12 cellular contexts compared by ENCODE assay signal in genomic region chr5:151208481-151208914, GRCh38. TPM values are rescaled to one million over a fixed set of nuclear protein-coding genes. Genes with fewer than 3 reads are reported as not detected.
A peak's percentile ranks its signal among the peaks of the same experiment; 100 is the strongest.
DNase-seq lines count a peak whose midpoint lies in the region; ATAC-seq and TF ChIP-seq lines count a peak whose summit lies in the region.
"Had no signal": no experiment of that assay in that cellular context is flagged by ENCODE, and none has a peak within 500 bp of the region (broad histone marks: within the 10 kb centered on the region; RNA-seq: fewer than 3 reads in every experiment).

No MANE protein-coding gene starts in this region.

- no peaks in the 10 kb centered on the region for H3K4me1 ChIP-seq in mammary epithelial cell (ENCODE audit: insufficient read depth, low read length)
- peaks cover 60 to 61% of the 10 kb centered on the region in 2 experiments for H3K4me1 ChIP-seq in neutrophil (ENCODE audit: control insufficient read depth in 1 of 2, insufficient read depth in 1 of 2, low read depth in 1 of 2, low read length in 1 of 2)
- peaks cover 33% of the 10 kb centered on the region for H3K4me1 ChIP-seq in vagina

- no peak for TF ChIP-seq CTCF in MCF 10A (IDR thresholded peaks at IDR 0.05; ENCODE audit: unreplicated experiment)
- TF ChIP-seq CTCF in mammary epithelial cell (conservative IDR thresholded peaks at IDR 0.05 in 1 of 2, IDR thresholded peaks at IDR 0.05 in 1 of 2; ENCODE audit: extremely low read depth in 1 of 2, insufficient read depth in 1 of 2, low read depth in 1 of 2, low read length in 2 of 2): no peak
- TF ChIP-seq CTCF in neutrophil (IDR thresholded peaks at IDR 0.05): no peak
- TF ChIP-seq CTCF in vagina (IDR thresholded peaks at IDR 0.05): no peak

- CTCF ChIA-PET in MCF 10A (lab: Yijun Ruan, JAX): interaction anchor here (0.6 to 1.5 kb wide), 9 partner anchors 13 to 1378 kb away, joined by 3 to 5 read pairs (median 4); no protein-coding TSS in a partner anchor
- CTCF ChIA-PET in mammary epithelial cell (lab: Charles Lee; ENCODE audit: low non-redundant PET): no interaction called here

- BruUV-seq in MCF 10A (replicated peaks; lab: Mats Ljungman, UMichigan): no TSS peak
- no TSS peak for BruUV-seq in mammary epithelial cell (replicated peaks; lab: Mats Ljungman, UMichigan)

- H3K27me3 ChIP-seq in mammary epithelial cell (ENCODE audit: insufficient read depth, low read length): no peaks in the 10 kb centered on the region
- H3K27me3 ChIP-seq in neutrophil: no peaks in the 10 kb centered on the region
- no peaks in the 10 kb centered on the region for H3K27me3 ChIP-seq in vagina

- no peak overlapping the region for H3K4me3 Mint-ChIP-seq in MCF 10A (ENCODE audit: unreplicated experiment)

- dilution Hi-C loops in mammary epithelial cell (cut with HindIII; ENCODE audit: low sequenced_read_pairs): no loop called here

- no peak overlapping the region for H2AFZ ChIP-seq in mammary epithelial cell (ENCODE audit: low read depth, low read length)

- no peak for DNase-seq in MCF 10A (ENCODE audit: unreplicated experiment)
- DNase-seq in mammary epithelial cell: no peak
- peak; percentile 29 to 39 for DNase-seq in erythroblast (lab: John Stamatoyannopoulos, UW)
- no peak for DNase-seq in vagina (ENCODE audit: extremely low spot score in 2 of 2)
- no peak for DNase-seq in NCI-H1105 treated with DMSO at 0.1 percent for 48 hours (lab: John Stamatoyannopoulos, UW)
- DNase-seq: activated gamma-delta T cell treated with Interleukin-2 at 50 U/mL for 16 hours; NCI-H187 treated with DMSO at 0.1 percent for 48 hours; stimulated activated CD4-positive, alpha-beta T cell treated with anti-CD3 and anti-CD28 coated beads, Interleukin-2, amount 100 ng/mL, for 48 hours had no signal

- H3K79me2 ChIP-seq in mammary epithelial cell (ENCODE audit: insufficient read depth, low read length): no peaks in the 10 kb centered on the region

- H3K9me3 ChIP-seq in mammary epithelial cell (replicated peaks; ENCODE audit: insufficient read depth, low read length) (no peaks in the 10 kb centered on the region), neutrophil (no peaks in the 10 kb centered on the region), vagina (no peaks in the 10 kb centered on the region)

- WGBS in mammary epithelial cell (ENCODE audit: low coverage, missing lambda C conversion rate): 58% methylated on average over 5 of the region's 5 CpGs

- no peaks in the 10 kb centered on the region for H3K36me3 Mint-ChIP-seq in MCF 10A (ENCODE audit: insufficient read depth, unreplicated experiment)

- in situ Hi-C loops in mammary epithelial cell (cut with MboI; ENCODE audit: low sequenced_read_pairs in 2 of 2): no loop called here

- POLR2A ChIA-PET in MCF 10A (lab: Yijun Ruan, JAX): interaction anchor here (1.0 to 1.6 kb wide), 3 partner anchors 13 to 17 kb away, joined by 3 to 6 read pairs (median 4); partner anchors contain the start of gene CCDC69

- intact Hi-C loops in MCF 10A (cut with micrococcal nuclease): no loop called here
- intact Hi-C loops in mammary epithelial cell (cut with micrococcal nuclease): no loop called here
- intact Hi-C loops in vagina (cut with DNase I): no loop called here

- H3K4me3 ChIP-seq in mammary epithelial cell (replicated peaks in 1 of 3; ENCODE audit: insufficient read depth in 1 of 3, low read depth in 2 of 3, low read length in 3 of 3) (no peak overlapping the region), neutrophil (ENCODE audit: low read depth in 1 of 2, low read length in 1 of 2) (peak overlapping the region; percentile 16 to 30), vagina (no peak overlapping the region)
- H3K4me3 ChIP-seq: SK-N-MC had no signal

- H3K9me3 Mint-ChIP-seq in MCF 10A (ENCODE audit: unreplicated experiment): no peaks in the 10 kb centered on the region

- ATAC-seq in HG02642 (IDR thresholded peaks at IDR 0.05; ENCODE audit: poor library complexity, unreplicated experiment): no peak
- ATAC-seq in GM21737 (IDR thresholded peaks at IDR 0.05; ENCODE audit: unreplicated experiment): no peak

- H4K20me1 ChIP-seq in mammary epithelial cell (ENCODE audit: insufficient read depth, low read length): no peaks in the 10 kb centered on the region

- H3K27ac ChIP-seq in mammary epithelial cell (ENCODE audit: insufficient read depth, low read depth, low read length): no peak overlapping the region
- peak overlapping the region; percentile 97 for H3K27ac ChIP-seq in neutrophil
- peak overlapping the region; percentile 63 for H3K27ac ChIP-seq in vagina
- H3K27ac ChIP-seq: SK-N-MC had no signal

- H3K27ac Mint-ChIP-seq in MCF 10A (ENCODE audit: low read depth, unreplicated experiment): peak overlapping the region; percentile 64

- H3K4me2 ChIP-seq in mammary epithelial cell (ENCODE audit: insufficient read depth, low read depth, low read length): no peak overlapping the region

- TF ChIP-seq POLR2A in erythroblast (IDR thresholded peaks at IDR 0.05; ENCODE audit: low read length) (no peak), vagina (IDR thresholded peaks at IDR 0.05) (no peak)

- H3K27me3 Mint-ChIP-seq in MCF 10A (ENCODE audit: insufficient read depth, unreplicated experiment): no peaks in the 10 kb centered on the region

- H3K9ac ChIP-seq in mammary epithelial cell (ENCODE audit: insufficient read depth, low read length): no peak overlapping the region

- H3K36me3 ChIP-seq in mammary epithelial cell (ENCODE audit: insufficient read depth, low read length): no peaks in the 10 kb centered on the region
- H3K36me3 ChIP-seq in neutrophil: peaks cover 6% of the 10 kb centered on the region
- no peaks in the 10 kb centered on the region for H3K36me3 ChIP-seq in vagina

- H3K4me1 Mint-ChIP-seq in MCF 10A (ENCODE audit: insufficient read depth, unreplicated experiment): peaks cover 8% of the 10 kb centered on the region

RNA-seq across cellular contexts. Expression of gene CCDC69, which starts 15.4 kb away (rescaled TPM):
- 2.8 and 3.0 TPM in 2 replicates for total RNA-seq in MCF 10A (2022)
- 1 to 10 TPM in 1 of 2 donors, under 1 TPM in 1; 0.17 to 1.3 TPM for total RNA-seq in mammary epithelial cell
- 2.2 TPM for polyA plus RNA-seq in mammary epithelial cell
- 0.16 TPM for polyA minus RNA-seq in mammary epithelial cell
- 84.5 TPM for total RNA-seq in vagina

RNA-seq across cellular contexts. Expression of gene GM2A, which starts 44.5 kb away (rescaled TPM):
- total RNA-seq in MCF 10A (2022) (28.9 and 36.1 TPM in 2 replicates), mammary epithelial cell (100 to 1,000 TPM; 114 to 138 TPM), vagina (71.7 TPM)
- polyA plus RNA-seq in mammary epithelial cell: 88.4 TPM
- polyA minus RNA-seq in mammary epithelial cell: 238 TPM

RNA-seq across cellular contexts. Expression of gene ANXA6, which starts 50.9 kb away (rescaled TPM):
- 2.6 TPM in 2 replicates for total RNA-seq in MCF 10A (2022)
- 10 to 100 TPM in 1 of 2 donors, 1 to 10 TPM in 1; 9.6 to 32.5 TPM for total RNA-seq in mammary epithelial cell
- 59.7 TPM for polyA plus RNA-seq in mammary epithelial cell
- 109 TPM for polyA minus RNA-seq in mammary epithelial cell
- total RNA-seq in vagina: 190 TPM

Comparison
In these comparisons a context has a peak if more than half of its experiments do, and no peak if none do; other contexts are left out.
1. DNase-seq: peak in erythroblast (2 of 2); none in MCF 10A (single experiment), mammary epithelial cell (single experiment), vagina (0 of 2) and NCI-H1105 treated with DMSO at 0.1 percent for 48 hours (single experiment).
2. H3K4me3 ChIP-seq: peak in neutrophil (2 of 2); none in mammary epithelial cell (0 of 3) and vagina (0 of 2).
3. RNA of gene CCDC69, which starts 15.4 kb away (total RNA-seq): 84.5 TPM in vagina (single experiment); 2.8 to 3.0 TPM in MCF 10A and 0.17 to 1.3 TPM in mammary epithelial cell; every median in the first group is over 10 times any median in the second.